ENCODE assay signal across 9 cellular contexts in genomic region chr19:35592226-35592625, GRCh38. TPM values are rescaled to one million over a fixed set of nuclear protein-coding genes. Genes with fewer than 3 reads are reported as not detected.
DNase-seq lines count a peak whose midpoint lies in the region; ATAC-seq and TF ChIP-seq lines count a peak whose summit lies in the region.
"Had no signal": no experiment of that assay in that cellular context is flagged by ENCODE, and none has a peak within 500 bp of the region (broad histone marks: within the 10 kb centered on the region; RNA-seq: fewer than 3 reads in every experiment).

No MANE protein-coding gene starts in this region.

- no peak for ATAC-seq in activated naive CD8-positive, alpha-beta T cell treated with anti-CD3 and anti-CD28 coated beads, Interleukin-2, amount 50 U/mL, for 24 hours
- ATAC-seq in GM19455 (IDR thresholded peaks at IDR 0.05; ENCODE audit: unreplicated experiment), result no peak
- ATAC-seq in HG03457 (IDR thresholded peaks at IDR 0.05; ENCODE audit: unreplicated experiment), result no peak

- TF ChIP-seq CTCF in LNCAP (IDR thresholded peaks at IDR 0.05), result peak; percentile 47
- peak; percentile 40 for TF ChIP-seq CTCF in kidney epithelial cell (IDR thresholded peaks at IDR 0.05; ENCODE audit: insufficient read depth, low read length, poor library complexity, severe bottlenecking)

- DNase-seq in activated CD4-positive, alpha-beta T cell treated with anti-CD3 and anti-CD28 coated beads for 48 hours, result peak; percentile 36
- no peak for DNase-seq in activated CD4-positive, alpha-beta T cell treated with anti-CD3 and anti-CD28 coated beads for 1 hour
- DNase-seq in activated naive CD8-positive, alpha-beta T cell treated with anti-CD3 and anti-CD28 coated beads, Interleukin-2, amount 50 U/mL, for 24 hours, result peak; percentile 12
- no peak for DNase-seq in kidney epithelial cell (ENCODE audit: low read depth)
- DNase-seq in NCI-H2081 treated with DMSO at 0.1 percent for 48 hours (lab: John Stamatoyannopoulos, UW), result no peak

- no peaks in the 10 kb centered on the region for H3K36me3 Mint-ChIP-seq in activated naive CD8-positive, alpha-beta T cell treated with anti-CD3 and anti-CD28 coated beads, Interleukin-2, amount 50 U/mL, for 24 hours (ENCODE audit: low read depth)

- no peaks in the 10 kb centered on the region for H3K27me3 ChIP-seq in kidney epithelial cell (ENCODE audit: control insufficient read depth, insufficient read depth, low read length)

- H3K27ac Mint-ChIP-seq in activated naive CD8-positive, alpha-beta T cell treated with anti-CD3 and anti-CD28 coated beads, Interleukin-2, amount 50 U/mL, for 24 hours, result no peak overlapping the region

- no peak overlapping the region for H3K4me3 ChIP-seq in kidney epithelial cell (ENCODE audit: low read depth, low read length)

- no peaks in the 10 kb centered on the region for H3K36me3 ChIP-seq in kidney epithelial cell (ENCODE audit: control insufficient read depth, insufficient read depth, low read length)

- no peak overlapping the region for H3K4me3 Mint-ChIP-seq in activated naive CD8-positive, alpha-beta T cell treated with anti-CD3 and anti-CD28 coated beads, Interleukin-2, amount 50 U/mL, for 24 hours

- H3K27me3 Mint-ChIP-seq in activated naive CD8-positive, alpha-beta T cell treated with anti-CD3 and anti-CD28 coated beads, Interleukin-2, amount 50 U/mL, for 24 hours, result peaks cover 5% of the 10 kb centered on the region

- H3K4me1 Mint-ChIP-seq in activated naive CD8-positive, alpha-beta T cell treated with anti-CD3 and anti-CD28 coated beads, Interleukin-2, amount 50 U/mL, for 24 hours, result peaks cover 3% of the 10 kb centered on the region

- H3K9me3 Mint-ChIP-seq in activated naive CD8-positive, alpha-beta T cell treated with anti-CD3 and anti-CD28 coated beads, Interleukin-2, amount 50 U/mL, for 24 hours, result no peaks in the 10 kb centered on the region

RNA-seq across cellular contexts. Expression of gene PMIS2, which starts 6.3 kb away (rescaled TPM):
- not detected in 2 replicates for total RNA-seq in kidney epithelial cell
- total RNA-seq: pulmonary artery endothelial cell had no signal

RNA-seq across cellular contexts. Expression of gene HAUS5, which starts 20.3 kb away (rescaled TPM):
- total RNA-seq in kidney epithelial cell, result 12.3 and 14.1 TPM in 2 replicates

RNA-seq across cellular contexts. Expression of gene ATP4A, which starts 28.8 kb away (rescaled TPM):
- total RNA-seq in kidney epithelial cell, result not detected in 2 replicates
- total RNA-seq: pulmonary artery endothelial cell had no signal

RNA-seq across cellular contexts. Expression of gene RBM42, which starts 36.6 kb away (rescaled TPM):
- 115 and 121 TPM in 2 replicates for total RNA-seq in kidney epithelial cell

RNA-seq across cellular contexts. Expression of gene TMEM147, which starts 46.8 kb away (rescaled TPM):
- 160 and 166 TPM in 2 replicates for total RNA-seq in kidney epithelial cell

Comparison
In these comparisons a context has a peak if more than half of its experiments do, and no peak if none do; other contexts are left out.
1. DNase-seq: peak in activated CD4-positive, alpha-beta T cell treated with anti-CD3 and anti-CD28 coated beads for 48 hours (single experiment) and activated naive CD8-positive, alpha-beta T cell treated with anti-CD3 and anti-CD28 coated beads, Interleukin-2, amount 50 U/mL, for 24 hours (single experiment); none in activated CD4-positive, alpha-beta T cell treated with anti-CD3 and anti-CD28 coated beads for 1 hour (single experiment), kidney epithelial cell (single experiment) and NCI-H2081 treated with DMSO at 0.1 percent for 48 hours (single experiment).